ENCODE assay signal across 1 cellular context in genomic region chr1:150789396-150789795, GRCh38.
TF ChIP-seq lines count a peak whose summit lies in the region.

No MANE protein-coding gene starts in this region.

TF ChIP-seq in IMR-90, 13 proteins besides CTCF, POLR2A, EP300 and RAD21:
- no peak for TF ChIP-seq CEBPB (IDR thresholded peaks at IDR 0.05; ENCODE audit: low read depth, low read length)
- no peak for TF ChIP-seq BHLHE40 (IDR thresholded peaks at IDR 0.05; ENCODE audit: low read depth, low read length)
- no peak for TF ChIP-seq FOS (IDR thresholded peaks at IDR 0.05; ENCODE audit: low read depth, low read length)
- TF ChIP-seq NFE2L2 (IDR thresholded peaks at IDR 0.05; ENCODE audit: low read depth, low read length): no peak
- no peak for TF ChIP-seq USF2 (IDR thresholded peaks at IDR 0.05; ENCODE audit: low read depth, low read length)
- TF ChIP-seq MAFK (IDR thresholded peaks at IDR 0.05; ENCODE audit: low read depth, low read length): no peak
- TF ChIP-seq SMC3 (IDR thresholded peaks at IDR 0.05; ENCODE audit: low read depth, low read length): no peak
- TF ChIP-seq MAZ (IDR thresholded peaks at IDR 0.05; ENCODE audit: borderline replicate concordance, low read depth, low read length): no peak
- TF ChIP-seq MXI1 (IDR thresholded peaks at IDR 0.05; ENCODE audit: borderline replicate concordance, low read depth, low read length): no peak
- no peak for TF ChIP-seq CHD1 (IDR thresholded peaks at IDR 0.05; ENCODE audit: low read depth, low read length)
- TF ChIP-seq ELK1 (IDR thresholded peaks at IDR 0.05; ENCODE audit: borderline replicate concordance, low read depth, low read length): no peak
- TF ChIP-seq RCOR1 (IDR thresholded peaks at IDR 0.05; ENCODE audit: insufficient replicate concordance, low read length): no peak
- TF ChIP-seq RFX5 (IDR thresholded peaks at IDR 0.05; ENCODE audit: low read depth, low read length): no peak
